ENCODE assay signal across 13 cellular contexts in genomic region chr2:215414674-215415073, GRCh38.
"Had no signal": no experiment of that assay in that cellular context is flagged by ENCODE, and none has a peak within 500 bp of the region (broad histone marks: within the 10 kb centered on the region; RNA-seq: fewer than 3 reads in every experiment).

No MANE protein-coding gene starts in this region.

- H3K27ac Mint-ChIP-seq: activated CD8-positive, alpha-beta T cell treated with anti-CD3 and anti-CD28 coated beads, Interleukin-2, amount 10 ng/mL, durations not matched to agents 7 days and 5 days; activated naive CD8-positive, alpha-beta T cell treated with anti-CD3 and anti-CD28 coated beads, Interleukin-2, amount 50 U/mL, for 24 hours; dendritic cell treated with granulocyte-macrophage colony-stimulating factor and Interleukin-4, amounts not matched to agents 40 ng/mL and 50 ng/mL, for 4 days; effector memory CD8-positive, alpha-beta T cell; nephron had no signal

- H3K4me1 ChIP-seq: tibial nerve had no signal

- ATAC-seq: activated CD8-positive, alpha-beta T cell treated with anti-CD3 and anti-CD28 coated beads, Interleukin-2, amount 10 ng/mL, durations not matched to agents 7 days and 5 days; activated naive CD8-positive, alpha-beta T cell treated with anti-CD3 and anti-CD28 coated beads, Interleukin-2, amount 50 U/mL, for 24 hours; effector memory CD8-positive, alpha-beta T cell; left cardiac atrium had no signal

- H3K4me3 ChIP-seq: ovary, skin epidermis, tibial nerve had no signal

- DNase-seq: activated CD8-positive, alpha-beta memory T cell treated with anti-CD3 and anti-CD28 coated beads, Interleukin-2, amount 50 U/mL, for 48 hours; activated CD8-positive, alpha-beta T cell treated with anti-CD3 and anti-CD28 coated beads, Interleukin-2, amount 10 ng/mL, durations not matched to agents 7 days and 5 days; activated naive CD4-positive, alpha-beta T cell; activated naive CD8-positive, alpha-beta T cell treated with anti-CD3 and anti-CD28 coated beads, Interleukin-2, amount 50 U/mL, for 24 hours; effector memory CD8-positive, alpha-beta T cell; erythroblast; left cardiac atrium; ovary had no signal

- H3K4me1 Mint-ChIP-seq: central memory CD8-positive, alpha-beta T cell; nephron had no signal

- H3K27ac ChIP-seq: ovary, skin epidermis, tibial nerve had no signal

- H3K4me3 Mint-ChIP-seq: activated CD8-positive, alpha-beta T cell treated with anti-CD3 and anti-CD28 coated beads, Interleukin-2, amount 10 ng/mL, durations not matched to agents 7 days and 5 days; activated naive CD8-positive, alpha-beta T cell treated with anti-CD3 and anti-CD28 coated beads, Interleukin-2, amount 50 U/mL, for 24 hours; central memory CD8-positive, alpha-beta T cell; dendritic cell treated with granulocyte-macrophage colony-stimulating factor and Interleukin-4, amounts not matched to agents 40 ng/mL and 50 ng/mL, for 4 days; effector memory CD8-positive, alpha-beta T cell; nephron had no signal

- H3K27me3 ChIP-seq: ovary, tibial nerve had no signal

- H3K9me3 Mint-ChIP-seq: activated naive CD8-positive, alpha-beta T cell treated with anti-CD3 and anti-CD28 coated beads, Interleukin-2, amount 50 U/mL, for 24 hours; central memory CD8-positive, alpha-beta T cell; dendritic cell treated with granulocyte-macrophage colony-stimulating factor and Interleukin-4, amounts not matched to agents 40 ng/mL and 50 ng/mL, for 4 days; effector memory CD8-positive, alpha-beta T cell; nephron had no signal

- H3K36me3 ChIP-seq: ovary had no signal

- H3K9me3 ChIP-seq: ovary, tibial nerve had no signal
